Comparison of ENCODE assay signal across 1 cellular context in genomic region chr10:49152037-49152436, GRCh38.
TF ChIP-seq lines count a peak whose summit lies in the region.

No MANE protein-coding gene starts in this region.

TF ChIP-seq in IMR-90, 13 proteins besides CTCF, POLR2A, EP300 and RAD21 (continued from another document):
- TF ChIP-seq CHD1 (IDR thresholded peaks at IDR 0.05; ENCODE audit: low read depth, low read length) (no peak), RFX5 (IDR thresholded peaks at IDR 0.05; ENCODE audit: low read depth, low read length) (no peak), MXI1 (IDR thresholded peaks at IDR 0.05; ENCODE audit: borderline replicate concordance, low read depth, low read length) (no peak), BHLHE40 (IDR thresholded peaks at IDR 0.05; ENCODE audit: low read depth, low read length) (no peak), MAFK (IDR thresholded peaks at IDR 0.05; ENCODE audit: low read depth, low read length) (no peak), NFE2L2 (IDR thresholded peaks at IDR 0.05; ENCODE audit: low read depth, low read length) (no peak), SMC3 (IDR thresholded peaks at IDR 0.05; ENCODE audit: low read depth, low read length) (no peak), MAZ (IDR thresholded peaks at IDR 0.05; ENCODE audit: borderline replicate concordance, low read depth, low read length) (no peak), RCOR1 (IDR thresholded peaks at IDR 0.05; ENCODE audit: insufficient replicate concordance, low read length) (no peak)
- TF ChIP-seq, protein P1, sequence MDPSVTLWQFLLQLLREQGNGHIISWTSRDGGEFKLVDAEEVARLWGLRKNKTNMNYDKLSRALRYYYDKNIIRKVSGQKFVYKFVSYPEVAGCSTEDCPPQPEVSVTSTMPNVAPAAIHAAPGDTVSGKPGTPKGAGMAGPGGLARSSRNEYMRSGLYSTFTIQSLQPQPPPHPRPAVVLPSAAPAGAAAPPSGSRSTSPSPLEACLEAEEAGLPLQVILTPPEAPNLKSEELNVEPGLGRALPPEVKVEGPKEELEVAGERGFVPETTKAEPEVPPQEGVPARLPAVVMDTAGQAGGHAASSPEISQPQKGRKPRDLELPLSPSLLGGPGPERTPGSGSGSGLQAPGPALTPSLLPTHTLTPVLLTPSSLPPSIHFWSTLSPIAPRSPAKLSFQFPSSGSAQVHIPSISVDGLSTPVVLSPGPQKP (IDR thresholded peaks at IDR 0.05; ENCODE audit: borderline replicate concordance, low read depth, low read length): no peak
